Comparison of ENCODE assay signal across 1 cellular context in the genomic region with DNA sequence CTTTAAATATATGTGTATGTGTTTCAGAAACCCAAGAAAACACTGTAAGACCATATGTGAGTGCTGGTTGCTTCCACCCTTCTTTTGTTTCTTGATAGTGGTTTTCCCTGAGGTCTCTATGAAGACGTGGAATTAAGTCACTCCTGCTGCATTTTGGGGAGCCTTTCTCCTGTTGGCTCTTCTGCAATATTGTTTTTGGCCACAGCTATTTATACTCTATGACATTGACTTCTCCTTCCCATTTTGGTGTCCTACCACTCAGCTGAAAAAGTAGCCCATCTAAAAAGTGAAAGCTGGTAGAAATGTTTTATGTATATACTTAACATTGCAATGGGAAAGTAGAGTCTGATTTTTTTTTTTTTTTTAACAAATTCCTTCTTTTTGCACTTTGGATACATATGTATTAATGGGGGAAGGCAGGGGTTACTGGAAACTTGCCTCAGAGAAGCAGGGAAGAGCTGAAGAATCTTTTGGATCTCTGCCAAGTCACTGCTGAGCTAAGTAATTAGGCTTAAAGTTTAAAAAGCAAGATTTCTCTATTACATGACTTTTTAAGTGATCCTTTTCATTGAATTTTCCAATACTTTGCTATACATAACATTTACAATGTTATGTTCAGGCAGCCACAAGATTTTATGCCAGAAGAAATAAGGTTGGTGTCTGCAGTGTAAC.
TF ChIP-seq lines count a peak whose summit lies in the region.

No MANE protein-coding gene starts in this region.

TF ChIP-seq in GM12878, 131 proteins besides CTCF, POLR2A, EP300 and RAD21 (continued from another document):
- no peak for TF ChIP-seq SUZ12 (IDR thresholded peaks at IDR 0.05; ENCODE audit: unreplicated experiment)
- TF ChIP-seq KAT2A (conservative IDR thresholded peaks at IDR 0.05; ENCODE audit: control insufficient read depth, low read depth, low read length): no peak
